In genomic region chr17:8887834-8888703, GRCh38 we compare ENCODE assay signal across 12 cellular contexts. TPM values are rescaled to one million over a fixed set of nuclear protein-coding genes. Genes with fewer than 3 reads are reported as not detected.
DNase-seq lines count a peak whose midpoint lies in the region; ATAC-seq, FAIRE-seq and TF ChIP-seq lines count a peak whose summit lies in the region.
"Had no signal": no experiment of that assay in that cellular context is flagged by ENCODE, and none has a peak within 500 bp of the region (broad histone marks: within the 10 kb centered on the region; RNA-seq: fewer than 3 reads in every experiment).

No MANE protein-coding gene starts in this region.

- H3K4me1 Mint-ChIP-seq in activated naive CD4-positive, alpha-beta T cell treated with anti-CD3 and anti-CD28 coated beads, Interleukin-2, amount 10 ng/mL, durations not matched to agents 7 days and 5 days: peaks cover 4% of the 10 kb centered on the region
- H3K4me1 Mint-ChIP-seq in T-cell: peaks cover 0 to 7% (median 5%) of the 10 kb centered on the region in 3 donors

- peaks cover 6% of the 10 kb centered on the region; the same call in 1 of the 2 replicates for H3K79me2 ChIP-seq in GM12878 (ENCODE audit: control insufficient read depth, insufficient read depth, low read length)

- FAIRE-seq in GM12878 (lab: Jason Lieb, UNC): no peak

- WGBS in GM12878 (ENCODE audit: insufficient coverage, insufficient replicate concordance, low lambda C conversion rate, missing lambda C conversion rate): 93% methylated on average over 32 of the region's 39 CpGs

- CTCF ChIA-PET in activated naive CD4-positive, alpha-beta T cell treated with anti-CD3 and anti-CD28 coated beads, Interleukin-2, amount 10 ng/mL, durations not matched to agents 7 days and 5 days (lab: Charles Lee): interaction anchor here (3.0 kb wide), 1 partner anchor 110 kb away, joined by 11 read pairs; no protein-coding TSS in a partner anchor
- CTCF ChIA-PET in GM12878 (lab: Yijun Ruan, JAX) (interaction anchor here (0.8 to 8.3 kb wide), 3 partner anchors 21 to 110 kb away, joined by 3 to 100 read pairs (median 7); partner anchors contain the start of gene PIK3R6), T-cell (lab: Charles Lee) (interaction anchor here in 1 of 2 donors (0.6 kb wide), 1 partner anchor 395 kb away, joined by 5 read pairs; no protein-coding TSS in a partner anchor)

- H3K4me3 ChIP-seq in GM12878 (no peak overlapping the region), upper lobe of right lung (no peak overlapping the region)

- intact Hi-C loops in GM12878 (cut with micrococcal nuclease; ENCODE audit: unreplicated experiment) (no loop called here), upper lobe of right lung (cut with DNase I) (no loop called here)

- H3K9me3 Mint-ChIP-seq in activated naive CD4-positive, alpha-beta T cell treated with anti-CD3 and anti-CD28 coated beads, Interleukin-2, amount 10 ng/mL, durations not matched to agents 7 days and 5 days: peaks cover 3% of the 10 kb centered on the region
- no peaks in the 10 kb centered on the region for H3K9me3 Mint-ChIP-seq in activated naive CD4-positive, alpha-beta T cell treated with anti-CD3 and anti-CD28 coated beads, Interleukin-2, amount 50 U/mL, for 72 hours
- H3K9me3 Mint-ChIP-seq in T-cell: no peaks in the 10 kb centered on the region
- H3K9me3 Mint-ChIP-seq: stimulated activated memory B cell treated with anti-CD40 and anti-IgM and Interleukin-4, amounts not matched to agents 10 μg/mL and 1 μg/mL and 100 μg/mL, for 72 hours; T-helper 2 cell treated with Interferon-gamma antibody and Interleukin-4, amounts not matched to agents 5 μg/mL and 100 μg/mL, for 36 hours had no signal

- no peak overlapping the region for H2AFZ ChIP-seq in GM12878 (ENCODE audit: control insufficient read depth, low read depth, low read length)

- H3K27ac ChIP-seq in GM12878 (ENCODE audit: control insufficient read depth, insufficient read depth) (no peak overlapping the region), upper lobe of right lung (no peak overlapping the region)

- H3K9me3 ChIP-seq in GM12878 (replicated peaks; ENCODE audit: control insufficient read depth, insufficient read depth, low read length) (no peaks in the 10 kb centered on the region; the same call in 2 of the 3 replicates), upper lobe of right lung (no peaks in the 10 kb centered on the region)

- DNase-seq in activated naive CD4-positive, alpha-beta T cell treated with anti-CD3 and anti-CD28 coated beads, Interleukin-2, amount 10 ng/mL, durations not matched to agents 7 days and 5 days: peak; percentile 12
- DNase-seq in activated naive CD4-positive, alpha-beta T cell treated with anti-CD3 and anti-CD28 coated beads, Interleukin-2, amount 50 U/mL, for 72 hours (ENCODE audit: low spot score in 2 of 2): no peak
- no peak for DNase-seq in GM12878 (ENCODE audit: low read depth, low spot score)
- DNase-seq in iPS-NIHi7 (ENCODE audit: extremely low spot score): peak; percentile 81
- no peak for DNase-seq in upper lobe of right lung
- no peak for DNase-seq in T-cell
- no peak for DNase-seq in GM20000 (ENCODE audit: low spot score)

- TF ChIP-seq EP300 in GM12878 (IDR thresholded peaks at IDR 0.05; ENCODE audit: borderline replicate concordance in 1 of 2, control insufficient read depth in 1 of 2, low read depth in 2 of 2, low read length in 2 of 2): no peak

- RAD21 ChIA-PET in GM12878 (lab: Charles Lee; ENCODE audit: unreplicated experiment): no interaction called here

- no peaks in the 10 kb centered on the region for H4K20me1 ChIP-seq in GM12878 (ENCODE audit: control insufficient read depth, insufficient read depth)

- no peak for TF ChIP-seq RAD21 in GM12878 (IDR thresholded peaks at IDR 0.05; ENCODE audit: insufficient read depth, low read depth, low read length)

- peaks cover 14% of the 10 kb centered on the region for H3K4me1 ChIP-seq in GM12878 (ENCODE audit: control insufficient read depth, insufficient read depth, low read length)
- no peaks in the 10 kb centered on the region for H3K4me1 ChIP-seq in upper lobe of right lung

- SMC1A ChIA-PET in GM12878 (lab: Charles Lee; ENCODE audit: uncharacterized antibody, unreplicated experiment): interaction anchor here (1.1 to 8.0 kb wide), 5 partner anchors 10 to 81 kb away, joined by 3 to 132 read pairs (median 3); partner anchors contain the start of gene PIK3R6

- H3K4me3 Mint-ChIP-seq in activated naive CD4-positive, alpha-beta T cell treated with anti-CD3 and anti-CD28 coated beads, Interleukin-2, amount 10 ng/mL, durations not matched to agents 7 days and 5 days: no peak overlapping the region
- no peak overlapping the region for H3K4me3 Mint-ChIP-seq in T-cell
- H3K4me3 Mint-ChIP-seq: activated naive CD8-positive, alpha-beta T cell; stimulated activated memory B cell treated with anti-CD40 and anti-IgM and Interleukin-4, amounts not matched to agents 10 μg/mL and 1 μg/mL and 100 μg/mL, for 72 hours; T-helper 2 cell treated with Interferon-gamma antibody and Interleukin-4, amounts not matched to agents 5 μg/mL and 100 μg/mL, for 36 hours had no signal

- peaks cover 30 to 55% of the 10 kb centered on the region in 2 experiments; a peak in 3 of 4 replicates for H3K36me3 ChIP-seq in GM12878 (ENCODE audit: control insufficient read depth in 2 of 2, insufficient read depth in 2 of 2, low read length in 1 of 2)
- peaks cover 10% of the 10 kb centered on the region for H3K36me3 ChIP-seq in upper lobe of right lung

- ATAC-seq in activated naive CD4-positive, alpha-beta T cell treated with anti-CD3 and anti-CD28 coated beads, Interleukin-2, amount 50 U/mL, for 72 hours: no peak
- ATAC-seq in GM12878 (no peak), upper lobe of right lung (peak; percentile 20), T-cell (replicated peaks in 1 of 4) (no peak), GM19397 (IDR thresholded peaks at IDR 0.05; ENCODE audit: unreplicated experiment) (no peak)
- ATAC-seq: stimulated activated memory B cell treated with anti-CD40 and anti-IgM and Interleukin-4, amounts not matched to agents 10 μg/mL and 1 μg/mL and 100 μg/mL, for 72 hours had no signal

- H3K36me3 Mint-ChIP-seq in activated naive CD4-positive, alpha-beta T cell treated with anti-CD3 and anti-CD28 coated beads, Interleukin-2, amount 10 ng/mL, durations not matched to agents 7 days and 5 days: peaks cover 59% of the 10 kb centered on the region
- H3K36me3 Mint-ChIP-seq in activated naive CD4-positive, alpha-beta T cell treated with anti-CD3 and anti-CD28 coated beads, Interleukin-2, amount 50 U/mL, for 72 hours: peaks cover 7 to 35% of the 10 kb centered on the region in 2 donors
- peaks cover 53% of the 10 kb centered on the region for H3K36me3 Mint-ChIP-seq in T-cell

- no peak overlapping the region for H3K27ac Mint-ChIP-seq in activated naive CD4-positive, alpha-beta T cell treated with anti-CD3 and anti-CD28 coated beads, Interleukin-2, amount 10 ng/mL, durations not matched to agents 7 days and 5 days
- H3K27ac Mint-ChIP-seq in activated naive CD4-positive, alpha-beta T cell treated with anti-CD3 and anti-CD28 coated beads, Interleukin-2, amount 50 U/mL, for 72 hours: no peak overlapping the region
- no peak overlapping the region for H3K27ac Mint-ChIP-seq in T-cell
- H3K27ac Mint-ChIP-seq: T-helper 2 cell treated with Interferon-gamma antibody and Interleukin-4, amounts not matched to agents 5 μg/mL and 100 μg/mL, for 36 hours had no signal

- in situ Hi-C loops in GM12878 (cut with MboI): no loop called here

- TF ChIP-seq POLR2A in GM12878 (IDR thresholded peaks at IDR 0.05; ENCODE audit: low read depth, low read length): no peak; the same call in 1 of the 2 replicates

- H3K27me3 ChIP-seq in GM12878 (replicated peaks in 1 of 2; ENCODE audit: control insufficient read depth in 2 of 2, insufficient read depth in 2 of 2, low read length in 1 of 2) (no peaks in the 10 kb centered on the region), upper lobe of right lung (no peaks in the 10 kb centered on the region)

- BruUV-seq in GM12878 (replicated peaks; lab: Mats Ljungman, UMichigan): TSS peak; percentile 33

- H3K4me2 ChIP-seq in GM12878 (ENCODE audit: control insufficient read depth, insufficient read depth): no peak overlapping the region

- H3K9ac ChIP-seq in GM12878 (ENCODE audit: control insufficient read depth, insufficient read depth, low read length): no peak overlapping the region

- POLR2A ChIA-PET in GM12878 (lab: Charles Lee) (interaction anchor here (0.7 to 8.2 kb wide), 4 partner anchors 19 to 56 kb away, joined by 3 to 74 read pairs (median 5); no protein-coding TSS in a partner anchor), T-cell (lab: Charles Lee) (no interaction called here)

- TF ChIP-seq CTCF in GM12878 (IDR thresholded peaks at IDR 0.05 in 2 of 3, conservative IDR thresholded peaks at IDR 0.05 in 1 of 3; ENCODE audit: control insufficient read depth in 2 of 3, extremely low read depth in 1 of 3, insufficient read depth in 1 of 3, low read depth in 3 of 3, low read length in 3 of 3) (no peak; a peak in 1 of 6 replicates), upper lobe of right lung (IDR thresholded peaks at IDR 0.05) (no peak), GM20000 (IDR thresholded peaks at IDR 0.05; ENCODE audit: extremely low read depth, missing control alignments) (no peak)

- H3K27me3 Mint-ChIP-seq in activated naive CD4-positive, alpha-beta T cell treated with anti-CD3 and anti-CD28 coated beads, Interleukin-2, amount 10 ng/mL, durations not matched to agents 7 days and 5 days: no peaks in the 10 kb centered on the region
- H3K27me3 Mint-ChIP-seq in T-cell: no peaks in the 10 kb centered on the region
- H3K27me3 Mint-ChIP-seq: activated naive CD8-positive, alpha-beta T cell; stimulated activated memory B cell treated with anti-CD40 and anti-IgM and Interleukin-4, amounts not matched to agents 10 μg/mL and 1 μg/mL and 100 μg/mL, for 72 hours had no signal

RNA-seq across cellular contexts. Expression of gene PIK3R6, which starts 20.6 kb away (rescaled TPM):
- total RNA-seq in activated naive CD4-positive, alpha-beta T cell treated with anti-CD3 and anti-CD28 coated beads, Interleukin-2, amount 50 U/mL, for 72 hours: 1 to 10 TPM in 1 of 2 donors, under 1 TPM in 1; 0.23 to 4.3 TPM
- 293 and 314 TPM in 2 replicates for total RNA-seq in GM12878 (2013; cell fraction: nucleolus; rRNA removed)
- total RNA-seq in GM12878 (2014; rRNA removed) (40.3 and 44.7 TPM in 2 replicates), GM12878 (2014; rRNA removed; fragmentation: Illumina TruSeq; extraction: Trizol) (26.4 and 27.9 TPM in 2 replicates), GM12878 (2021) (76.7 and 81.7 TPM in 2 replicates), upper lobe of right lung (2.7 TPM), T-cell (1 to 10 TPM in 2 of 5 donors, under 1 TPM in 3; 0.53 to 1.4 (median 0.72) TPM)
- 68.9 TPM for polyA plus RNA-seq in GM12878 (2011; ENCODE audit: low read depth)
- polyA plus RNA-seq in GM12878 (2011; rRNA removed) (73.5 and 146 TPM in 2 replicates), GM12878 (2014; fragmentation: Illumina TruSeq; extraction: Trizol) (31.6 and 54.7 TPM in 2 replicates), GM12878 (2014; fragmentation: Nextera tagmentation; extraction: Ambion mirVana) (1 to 10 TPM; 6.7 to 7.4 TPM), GM12878 (2014; rRNA removed) (86.5 and 99.8 TPM in 2 replicates), GM12878 (2016; fragmentation: Nextera tagmentation; extraction: Ambion mirVana) (100 to 1,000 TPM; 103 to 109 TPM)
- polyA plus RNA-seq in GM12878 (2011; cell fraction: cytosol; rRNA removed): 164 and 182 TPM in 2 replicates
- 666 and 871 TPM in 2 replicates for polyA plus RNA-seq in GM12878 (2011; cell fraction: nucleus; rRNA removed)
- polyA plus RNA-seq in GM12878 (2012): 144 and 184 TPM in 2 replicates
- polyA minus RNA-seq in GM12878 (2011; rRNA and poly(A)+ RNA removed): 99.0 and 156 TPM in 2 replicates
- 50.8 and 58.4 TPM in 2 replicates for polyA minus RNA-seq in GM12878 (2011; cell fraction: cytosol; rRNA and poly(A)+ RNA removed)
- 143 and 160 TPM in 2 replicates for polyA minus RNA-seq in GM12878 (2011; cell fraction: nucleus; rRNA and poly(A)+ RNA removed)
- total RNA-seq: renal cortical epithelial cell had no signal

Comparison
In these comparisons a context has a peak if more than half of its experiments do, and no peak if none do; other contexts are left out.
1. DNase-seq: peak in activated naive CD4-positive, alpha-beta T cell treated with anti-CD3 and anti-CD28 coated beads, Interleukin-2, amount 10 ng/mL, durations not matched to agents 7 days and 5 days (single experiment) and iPS-NIHi7 (single experiment); none in activated naive CD4-positive, alpha-beta T cell treated with anti-CD3 and anti-CD28 coated beads, Interleukin-2, amount 50 U/mL, for 72 hours (0 of 2), GM12878 (single experiment), upper lobe of right lung (single experiment), T-cell (0 of 34) and GM20000 (single experiment).